ENCODE assay signal across 10 cellular contexts in genomic region chr1:19427087-19427781, GRCh38. TPM values are rescaled to one million over a fixed set of nuclear protein-coding genes. Genes with fewer than 3 reads are reported as not detected.
DNase-seq lines count a peak whose midpoint lies in the region; ATAC-seq and TF ChIP-seq lines count a peak whose summit lies in the region.
"Had no signal": no experiment of that assay in that cellular context is flagged by ENCODE, and none has a peak within 500 bp of the region (broad histone marks: within the 10 kb centered on the region; RNA-seq: fewer than 3 reads in every experiment).

No MANE protein-coding gene starts in this region.

- peaks cover 50% of the 10 kb centered on the region for H3K4me1 ChIP-seq in CD4-positive, CD25-positive, alpha-beta regulatory T cell (ENCODE audit: control insufficient read depth, insufficient read depth, low read length, poor library complexity, severe bottlenecking)
- peaks cover 0 to 99% (median 96%) of the 10 kb centered on the region in 4 donors for H3K4me1 ChIP-seq in sigmoid colon

- no peaks in the 10 kb centered on the region for H3K9me3 ChIP-seq in CD4-positive, CD25-positive, alpha-beta regulatory T cell (ENCODE audit: control insufficient read depth in 2 of 2, low read length in 2 of 2)
- no peaks in the 10 kb centered on the region for H3K9me3 ChIP-seq in sigmoid colon

- H3K36me3 Mint-ChIP-seq in CD4-positive, CD25-positive, alpha-beta regulatory T cell, result peaks cover 13% of the 10 kb centered on the region

- peak overlapping the region; percentile 67 to 94 (median 86) for H3K27ac Mint-ChIP-seq in CD4-positive, CD25-positive, alpha-beta regulatory T cell

- H3K27ac ChIP-seq in CD4-positive, CD25-positive, alpha-beta regulatory T cell (ENCODE audit: insufficient read depth, low read length, poor library complexity, severe bottlenecking), result no peak overlapping the region
- H3K27ac ChIP-seq in VCaP, result peak overlapping the region; percentile 84
- H3K27ac ChIP-seq in sigmoid colon, result peak overlapping the region; percentile 85 to 98 (median 91)

- H3K27me3 Mint-ChIP-seq in CD4-positive, CD25-positive, alpha-beta regulatory T cell, result no peaks in the 10 kb centered on the region

- no peak for TF ChIP-seq POLR2A in sigmoid colon (IDR thresholded peaks at IDR 0.05)

- TF ChIP-seq CTCF in VCaP (conservative IDR thresholded peaks at IDR 0.05) (no peak), foreskin fibroblast (IDR thresholded peaks at IDR 0.05; ENCODE audit: low read depth, low read length) (no peak), sigmoid colon (IDR thresholded peaks at IDR 0.05) (no peak)

- H3K4me3 Mint-ChIP-seq in CD4-positive, CD25-positive, alpha-beta regulatory T cell, result peak overlapping the region in 1 of 4 donors; percentile 46

- peak; percentile 48 to 92 (median 85) for TF ChIP-seq EP300 in sigmoid colon (IDR thresholded peaks at IDR 0.05)

- no peak for DNase-seq in CD4-positive, CD25-positive, alpha-beta regulatory T cell
- peak; percentile 60 to 76 for DNase-seq in foreskin fibroblast
- DNase-seq in sigmoid colon, result peak; percentile 82
- DNase-seq in AG08396 (ENCODE audit: low spot score), result no peak
- no peak for DNase-seq in 8988T
- DNase-seq: activated naive CD4-positive, alpha-beta T cell treated with Interleukin-2 at 50 U/mL for 16 hours; DMS 273 treated with DMSO at 0.1 percent for 48 hours had no signal

- H3K9me3 Mint-ChIP-seq in CD4-positive, CD25-positive, alpha-beta regulatory T cell, result no peaks in the 10 kb centered on the region

- WGBS in sigmoid colon, 2 donors, result 72 to 75% methylated on average over 14 of the region's 14 CpGs

- peak overlapping the region; percentile 21 for H3K4me3 ChIP-seq in CD4-positive, CD25-positive, alpha-beta regulatory T cell (ENCODE audit: low read depth, low read length)
- H3K4me3 ChIP-seq in foreskin fibroblast (ENCODE audit: low read depth in 1 of 2, low read length in 2 of 2) (no peak overlapping the region), sigmoid colon (no peak overlapping the region)

- no peak for ATAC-seq in CD4-positive, CD25-positive, alpha-beta regulatory T cell (ENCODE audit: low read depth in 2 of 2)
- ATAC-seq in GM21423 (IDR thresholded peaks at IDR 0.05; ENCODE audit: unreplicated experiment) (no peak), HG02852 (IDR thresholded peaks at IDR 0.05; ENCODE audit: unreplicated experiment) (no peak)

- H3K27me3 ChIP-seq in CD4-positive, CD25-positive, alpha-beta regulatory T cell (ENCODE audit: control insufficient read depth, insufficient read depth, low read length), result no peaks in the 10 kb centered on the region
- no peaks in the 10 kb centered on the region for H3K27me3 ChIP-seq in sigmoid colon

- peaks cover 22 to 86% (median 67%) of the 10 kb centered on the region in 4 donors for H3K4me1 Mint-ChIP-seq in CD4-positive, CD25-positive, alpha-beta regulatory T cell

- intact Hi-C loops in sigmoid colon (cut with DNase I), result loop anchor here (5.0 kb wide), 1 partner anchor 175 kb away; no protein-coding TSS in a partner anchor

- H3K36me3 ChIP-seq in CD4-positive, CD25-positive, alpha-beta regulatory T cell (ENCODE audit: control insufficient read depth, insufficient read depth, low read length), result peaks cover 8% of the 10 kb centered on the region
- no peaks in the 10 kb centered on the region for H3K36me3 ChIP-seq in sigmoid colon

RNA-seq across cellular contexts. Expression of gene CAPZB, which starts 58.1 kb away (rescaled TPM):
- total RNA-seq in CD4-positive, CD25-positive, alpha-beta regulatory T cell, result 372 TPM
- 100 to 1,000 TPM; 384 to 588 (median 518) TPM for polyA plus RNA-seq in CD4-positive, CD25-positive, alpha-beta regulatory T cell
- 100 to 1,000 TPM; 128 to 214 (median 145) TPM for total RNA-seq in sigmoid colon
- polyA plus RNA-seq in sigmoid colon, result 100 to 1,000 TPM; 372 to 454 (median 393) TPM

Comparison
In these comparisons a context has a peak if more than half of its experiments do, and no peak if none do; other contexts are left out.
1. DNase-seq: peak in foreskin fibroblast (2 of 2) and sigmoid colon (single experiment); none in CD4-positive, CD25-positive, alpha-beta regulatory T cell (0 of 3), AG08396 (single experiment) and 8988T (single experiment).